9 cellular contexts compared by ENCODE assay signal in genomic region chr2:96906719-96907404, GRCh38. TPM values are rescaled to one million over a fixed set of nuclear protein-coding genes. Genes with fewer than 3 reads are reported as not detected.
DNase-seq lines count a peak whose midpoint lies in the region; ATAC-seq and TF ChIP-seq lines count a peak whose summit lies in the region.
"Had no signal": no experiment of that assay in that cellular context is flagged by ENCODE, and none has a peak within 500 bp of the region (broad histone marks: within the 10 kb centered on the region; RNA-seq: fewer than 3 reads in every experiment).

No MANE protein-coding gene starts in this region.

- H3K4me3 ChIP-seq in Peyer's patch (peak overlapping the region in 1 of 4 donors; percentile 26), mucosa of stomach (ENCODE audit: low read length) (no peak overlapping the region), testis (no peak overlapping the region), brain microvascular endothelial cell (ENCODE audit: low read depth, low read length) (no peak overlapping the region)

- ATAC-seq in GM19035 (IDR thresholded peaks at IDR 0.05; ENCODE audit: unreplicated experiment), result no peak

- H3K4me1 ChIP-seq in Peyer's patch (peaks cover 0 to 12% (median 0%) of the 10 kb centered on the region in 4 donors), mucosa of stomach (ENCODE audit: control insufficient read depth, insufficient read depth, low read length) (peaks cover 18% of the 10 kb centered on the region), testis (peaks cover 18% of the 10 kb centered on the region)

- DNase-seq in Peyer's patch, result no peak
- peak; percentile 88 for DNase-seq in fibroblast of peridontal ligament (ENCODE audit: extremely low read depth)
- DNase-seq in testis, result peak; percentile 71
- DNase-seq in brain microvascular endothelial cell, result no peak
- DNase-seq in NCI-H1417 treated with DMSO at 0.1 percent for 48 hours (lab: John Stamatoyannopoulos, UW), result no peak
- no peak for DNase-seq in AML-193 (lab: John Stamatoyannopoulos, UW)
- DNase-seq: activated T-cell treated with anti-CD3 and anti-CD28 coated beads, Interleukin-2, amount 50 U/mL, for 48 hours had no signal

- intact Hi-C loops in testis (cut with DNase I; ENCODE audit: low total_unique reads), result loop anchor here (5.0 kb wide), 2 partner anchors 40 to 45 kb away; no protein-coding TSS in a partner anchor

- in situ Hi-C loops in brain microvascular endothelial cell (cut with HindIII; ENCODE audit: low pct_ligation_motif_present, low sequenced_read_pairs), result no loop called here

- peak overlapping the region; percentile 58 to 85 (median 72) for H3K27ac ChIP-seq in Peyer's patch
- peak overlapping the region; percentile 70 to 85 for H3K27ac ChIP-seq in testis
- H3K27ac ChIP-seq in brain microvascular endothelial cell, result no peak overlapping the region

- H3K9me3 ChIP-seq in Peyer's patch, result no peaks in the 10 kb centered on the region
- no peaks in the 10 kb centered on the region for H3K9me3 ChIP-seq in mucosa of stomach (ENCODE audit: control insufficient read depth, low read length)
- H3K9me3 ChIP-seq in testis, result no peaks in the 10 kb centered on the region

- 51 to 57% methylated on average over 11 to 19 of the region's 19 CpGs for WGBS in testis, 2 donors

- no peak for TF ChIP-seq CTCF in Peyer's patch (IDR thresholded peaks at IDR 0.05)
- TF ChIP-seq CTCF in testis (IDR thresholded peaks at IDR 0.05), result no peak
- TF ChIP-seq CTCF in brain microvascular endothelial cell (IDR thresholded peaks at IDR 0.05; ENCODE audit: low read depth, low read length, missing control alignments), result no peak

- peak overlapping the region; percentile 50 for H3K9ac ChIP-seq in mucosa of stomach (ENCODE audit: low read length)

- H3K36me3 ChIP-seq in Peyer's patch, result no peaks in the 10 kb centered on the region
- no peaks in the 10 kb centered on the region for H3K36me3 ChIP-seq in mucosa of stomach (ENCODE audit: control insufficient read depth, insufficient read depth, low read length)
- no peaks in the 10 kb centered on the region for H3K36me3 ChIP-seq in testis (ENCODE audit: low read depth, missing control alignments)
- H3K36me3 ChIP-seq in brain microvascular endothelial cell (replicated peaks), result no peaks in the 10 kb centered on the region

- H3K27me3 ChIP-seq in Peyer's patch (no peaks in the 10 kb centered on the region), mucosa of stomach (ENCODE audit: control insufficient read depth, insufficient read depth, low read length) (no peaks in the 10 kb centered on the region), testis (no peaks in the 10 kb centered on the region), brain microvascular endothelial cell (replicated peaks) (no peaks in the 10 kb centered on the region)

- TF ChIP-seq POLR2A in Peyer's patch (IDR thresholded peaks at IDR 0.05) (no peak), testis (IDR thresholded peaks at IDR 0.05) (no peak)

RNA-seq across cellular contexts. Expression of gene SEMA4C, which starts 37.0 kb away (rescaled TPM):
- total RNA-seq in Peyer's patch, result 10 to 100 TPM in 3 of 4 donors, 1 to 10 TPM in 1; 4.2 to 19.0 (median 13.9) TPM
- total RNA-seq in testis, result 10 to 100 TPM; 11.4 to 17.6 TPM
- 10.5 TPM for polyA plus RNA-seq in testis (ENCODE audit: insufficient read depth, low read depth, low replicate concordance)

RNA-seq across cellular contexts. Expression of gene ANKRD39, which starts 49.0 kb away (rescaled TPM):
- total RNA-seq in Peyer's patch (10 to 100 TPM in 3 of 4 donors, 1 to 10 TPM in 1; 5.8 to 17.3 (median 15.4) TPM), testis (10 to 100 TPM; 13.9 to 16.4 TPM)
- polyA plus RNA-seq in testis (ENCODE audit: insufficient read depth, low read depth, low replicate concordance), result 8.9 TPM

Comparison
In these comparisons a context has a peak if more than half of its experiments do, and no peak if none do; other contexts are left out.
1. DNase-seq: peak in fibroblast of peridontal ligament (single experiment) and testis (single experiment); none in Peyer's patch (0 of 3), brain microvascular endothelial cell (single experiment), NCI-H1417 treated with DMSO at 0.1 percent for 48 hours (single experiment) and AML-193 (0 of 2).